ENCODE assay signal across 11 cellular contexts in genomic region chr16:47732806-47733150, GRCh38.
DNase-seq lines count a peak whose midpoint lies in the region; ATAC-seq, FAIRE-seq and TF ChIP-seq lines count a peak whose summit lies in the region.
"Had no signal": no experiment of that assay in that cellular context is flagged by ENCODE, and none has a peak within 500 bp of the region (broad histone marks: within the 10 kb centered on the region; RNA-seq: fewer than 3 reads in every experiment).

No MANE protein-coding gene starts in this region.

- DNase-seq in stimulated activated CD4-positive, alpha-beta T cell treated with anti-CD3 and anti-CD28 coated beads, Interleukin-1b, Interleukin-23, amount 100 ng/mL, for 48 hours, result peak; percentile 50
- no peak for DNase-seq in stimulated activated CD4-positive, alpha-beta T cell treated with anti-CD3 and anti-CD28 coated beads, Interleukin-4, amount 100 ng/mL, for 4 hours
- DNase-seq in fibroblast of pulmonary artery (ENCODE audit: low read depth) (peak; percentile 83), GM19239 (ENCODE audit: insufficient read length, low spot score) (no peak), HT-29 (ENCODE audit: low spot score) (no peak), NCI-H446 (lab: John Stamatoyannopoulos, UW) (no peak)
- DNase-seq: activated gamma-delta T cell treated with Interleukin-2 at 50 U/mL for 16 hours, NCI-H1417 treated with DMSO at 0.1 percent for 48 hours, pancreas had no signal

- no peak for TF ChIP-seq CTCF in WI38 (IDR thresholded peaks at IDR 0.05; ENCODE audit: low read depth, low read length)
- no peak for TF ChIP-seq CTCF in fibroblast of pulmonary artery (IDR thresholded peaks at IDR 0.05; ENCODE audit: low read length, missing control alignments)

- FAIRE-seq in GM19239 (lab: Jason Lieb, UNC), result no peak
- FAIRE-seq: pancreas had no signal

- H3K4me3 ChIP-seq in WI38 (ENCODE audit: low read depth, low read length) (peak overlapping the region; percentile 36), fibroblast of pulmonary artery (replicated peaks; ENCODE audit: low read depth, low read length) (no peak overlapping the region)
- H3K4me3 ChIP-seq: pancreas had no signal

- ATAC-seq in GM19467 (IDR thresholded peaks at IDR 0.05; ENCODE audit: unreplicated experiment), result no peak
- ATAC-seq: pancreas had no signal

Comparison
In these comparisons a context has a peak if more than half of its experiments do, and no peak if none do; other contexts are left out.
1. DNase-seq: peak in stimulated activated CD4-positive, alpha-beta T cell treated with anti-CD3 and anti-CD28 coated beads, Interleukin-1b, Interleukin-23, amount 100 ng/mL, for 48 hours (single experiment) and fibroblast of pulmonary artery (single experiment); none in stimulated activated CD4-positive, alpha-beta T cell treated with anti-CD3 and anti-CD28 coated beads, Interleukin-4, amount 100 ng/mL, for 4 hours (0 of 2), GM19239 (single experiment), HT-29 (single experiment) and NCI-H446 (0 of 2).